1 cellular context compared by ENCODE assay signal in genomic region chr1:19483691-19484090, GRCh38.
TF ChIP-seq lines count a peak whose summit lies in the region.

No MANE protein-coding gene starts in this region.

TF ChIP-seq in HCT116, 20 proteins besides CTCF, POLR2A, EP300 and RAD21 (continued from another document):
- TF ChIP-seq REST (IDR thresholded peaks at IDR 0.05; ENCODE audit: low read depth) = no peak
- TF ChIP-seq SP1 (IDR thresholded peaks at IDR 0.05; ENCODE audit: low read depth) = no peak
- TF ChIP-seq POLR2AphosphoS5 (IDR thresholded peaks at IDR 0.05; ENCODE audit: low read depth, low read length) = no peak
- TF ChIP-seq CBX3 (IDR thresholded peaks at IDR 0.05; ENCODE audit: low read depth) = no peak
- no peak for TF ChIP-seq MAX (IDR thresholded peaks at IDR 0.05)
- no peak for TF ChIP-seq ZBTB33 (IDR thresholded peaks at IDR 0.05; ENCODE audit: extremely low read depth, insufficient replicate concordance, low read length)
- TF ChIP-seq CEBPB (IDR thresholded peaks at IDR 0.05; ENCODE audit: low read depth) = no peak
- TF ChIP-seq ATF3 (IDR thresholded peaks at IDR 0.05) = no peak
- no peak for TF ChIP-seq YY1 (IDR thresholded peaks at IDR 0.05; ENCODE audit: extremely low read depth, insufficient replicate concordance, low read depth, low read length)
- TF ChIP-seq SRF (IDR thresholded peaks at IDR 0.05; ENCODE audit: low read depth) = no peak
